ENCODE assay signal across 20 cellular contexts in genomic region chr7:35258125-35258890, GRCh38. TPM values are rescaled to one million over a fixed set of nuclear protein-coding genes. Genes with fewer than 3 reads are reported as not detected.
DNase-seq lines count a peak whose midpoint lies in the region; ATAC-seq and TF ChIP-seq lines count a peak whose summit lies in the region.
"Had no signal": no experiment of that assay in that cellular context is flagged by ENCODE, and none has a peak within 500 bp of the region (broad histone marks: within the 10 kb centered on the region; RNA-seq: fewer than 3 reads in every experiment).

No MANE protein-coding gene starts in this region.

- H3K36me3 ChIP-seq in iPS-15b (ENCODE audit: control insufficient read depth, insufficient read depth, low read length) (no peaks in the 10 kb centered on the region), trophoblast cell (ENCODE audit: control insufficient read depth in 1 of 2, insufficient read depth in 2 of 2, low read length in 2 of 2) (no peaks in the 10 kb centered on the region)
- H3K36me3 ChIP-seq: breast epithelium, gastrocnemius medialis had no signal

- H2BK120ac ChIP-seq in trophoblast cell (ENCODE audit: insufficient read depth, low read length, poor library complexity) = no peak overlapping the region

- H3K9me3 Mint-ChIP-seq in activated T-cell treated with anti-CD3 and anti-CD28 coated beads, Interleukin-2, amount 50 U/mL, for 24 hours = peaks cover 3% of the 10 kb centered on the region
- H3K9me3 Mint-ChIP-seq in activated T-cell treated with anti-CD3 and anti-CD28 coated beads, Interleukin-2, amount 50 U/mL, for 4 hours = no peaks in the 10 kb centered on the region
- peaks cover 6% of the 10 kb centered on the region for H3K9me3 Mint-ChIP-seq in activated T-helper 1 cell treated with anti-CD3 and anti-CD28 coated beads, Interleukin-12 subunit alpha, Interleukin-12 subunit beta, Interleukin-2, Interleukin-4 antibody, amounts not matched to agents 30 ng/mL and 10 ng/mL and 1 ng/mL, durations not matched to agents 14 hours and 24 hours and 36 hours

- peaks cover 11% of the 10 kb centered on the region for H3K79me1 ChIP-seq in trophoblast cell (ENCODE audit: low read length)

- DNase-seq in activated T-cell treated with anti-CD3 and anti-CD28 coated beads, Interleukin-2, amount 50 U/mL, for 24 hours = no peak
- DNase-seq in activated T-cell treated with anti-CD3 and anti-CD28 coated beads, Interleukin-2, amount 50 U/mL, for 4 hours = no peak
- no peak for DNase-seq in activated T-helper 1 cell treated with anti-CD3 and anti-CD28 coated beads, Interleukin-12 subunit alpha, Interleukin-12 subunit beta, Interleukin-2, Interleukin-4 antibody, amounts not matched to agents 30 ng/mL and 10 ng/mL and 1 ng/mL, durations not matched to agents 14 hours and 24 hours and 36 hours (ENCODE audit: low spot score)
- DNase-seq in trophoblast cell = no peak
- no peak for DNase-seq in hypothalamus (lab: John Stamatoyannopoulos, UW)
- no peak for DNase-seq in lower leg skin (ENCODE audit: low spot score in 2 of 2)
- DNase-seq: activated naive CD4-positive, alpha-beta T cell; CD8-positive, alpha-beta memory T cell; gastrocnemius medialis; HCEC 1CT; kidney glomerular epithelial cell; NCI-H1105 treated with DMSO at 0.1 percent for 48 hours; SHP77 treated with DMSO at 0.1 percent for 48 hours had no signal

- ATAC-seq in activated T-cell treated with anti-CD3 and anti-CD28 coated beads, Interleukin-2, amount 50 U/mL, for 4 hours = no peak
- ATAC-seq in HG03342 (IDR thresholded peaks at IDR 0.05; ENCODE audit: unreplicated experiment) = no peak
- ATAC-seq: gastrocnemius medialis, GM12878 had no signal

- H3K9me3 ChIP-seq in iPS-15b (ENCODE audit: control insufficient read depth, insufficient read depth, low read length) (no peaks in the 10 kb centered on the region), trophoblast cell (ENCODE audit: insufficient read depth, low read depth, low read length) (peaks cover 3% of the 10 kb centered on the region)
- H3K9me3 ChIP-seq: gastrocnemius medialis had no signal

- H3K27me3 ChIP-seq in iPS-15b (ENCODE audit: control insufficient read depth, insufficient read depth, low read length) (peaks cover 99% of the 10 kb centered on the region), trophoblast cell (ENCODE audit: insufficient read depth, low read length) (peaks cover 82% of the 10 kb centered on the region)

- peaks cover 2% of the 10 kb centered on the region for H3K79me2 ChIP-seq in trophoblast cell (ENCODE audit: control insufficient read depth, insufficient read depth, low read length, poor library complexity)

- peaks cover 17% of the 10 kb centered on the region for H3K4me1 Mint-ChIP-seq in activated T-cell treated with anti-CD3 and anti-CD28 coated beads, Interleukin-2, amount 50 U/mL, for 24 hours (ENCODE audit: low read depth)
- H3K4me1 Mint-ChIP-seq in activated T-cell treated with anti-CD3 and anti-CD28 coated beads, Interleukin-2, amount 50 U/mL, for 4 hours (ENCODE audit: low read depth) = peaks cover 6% of the 10 kb centered on the region
- peaks cover 2% of the 10 kb centered on the region for H3K4me1 Mint-ChIP-seq in activated T-helper 1 cell treated with anti-CD3 and anti-CD28 coated beads, Interleukin-12 subunit alpha, Interleukin-12 subunit beta, Interleukin-2, Interleukin-4 antibody, amounts not matched to agents 30 ng/mL and 10 ng/mL and 1 ng/mL, durations not matched to agents 14 hours and 24 hours and 36 hours (ENCODE audit: low read depth)

- intact Hi-C loops in activated T-helper 1 cell treated with anti-CD3 and anti-CD28 coated beads, Interleukin-12 subunit alpha, Interleukin-12 subunit beta, Interleukin-2, Interleukin-4 antibody, amounts not matched to agents 30 ng/mL and 10 ng/mL and 1 ng/mL, durations not matched to agents 14 hours and 24 hours and 36 hours (cut with micrococcal nuclease) = loop anchor here (2.0 kb wide), 1 partner anchor 72 kb away; no protein-coding TSS in a partner anchor
- intact Hi-C loops in lower leg skin (cut with DNase I; ENCODE audit: low total_unique reads) = no loop called here

- no peak overlapping the region for H3K9ac ChIP-seq in iPS-15b (ENCODE audit: low read depth, low read length)
- no peak overlapping the region for H3K9ac ChIP-seq in trophoblast cell (ENCODE audit: low read length)

- no peak overlapping the region for H2BK12ac ChIP-seq in trophoblast cell (ENCODE audit: low read length)

- no peaks in the 10 kb centered on the region for H3K36me3 Mint-ChIP-seq in activated T-cell treated with anti-CD3 and anti-CD28 coated beads, Interleukin-2, amount 50 U/mL, for 24 hours (ENCODE audit: low read depth)
- H3K36me3 Mint-ChIP-seq in activated T-cell treated with anti-CD3 and anti-CD28 coated beads, Interleukin-2, amount 50 U/mL, for 4 hours (ENCODE audit: insufficient read depth) = no peaks in the 10 kb centered on the region
- H3K36me3 Mint-ChIP-seq in activated T-helper 1 cell treated with anti-CD3 and anti-CD28 coated beads, Interleukin-12 subunit alpha, Interleukin-12 subunit beta, Interleukin-2, Interleukin-4 antibody, amounts not matched to agents 30 ng/mL and 10 ng/mL and 1 ng/mL, durations not matched to agents 14 hours and 24 hours and 36 hours (ENCODE audit: low read depth) = peaks cover 3% of the 10 kb centered on the region
- H3K36me3 Mint-ChIP-seq: CD8-positive, alpha-beta memory T cell had no signal

- H3K27ac Mint-ChIP-seq in activated T-cell treated with anti-CD3 and anti-CD28 coated beads, Interleukin-2, amount 50 U/mL, for 24 hours = peak overlapping the region; percentile 50
- H3K27ac Mint-ChIP-seq in activated T-helper 1 cell treated with anti-CD3 and anti-CD28 coated beads, Interleukin-12 subunit alpha, Interleukin-12 subunit beta, Interleukin-2, Interleukin-4 antibody, amounts not matched to agents 30 ng/mL and 10 ng/mL and 1 ng/mL, durations not matched to agents 14 hours and 24 hours and 36 hours = peak overlapping the region; percentile 84
- H3K27ac Mint-ChIP-seq: CD8-positive, alpha-beta memory T cell had no signal

- H3K27ac ChIP-seq in trophoblast cell (ENCODE audit: low read depth, low read length) = no peak overlapping the region
- H3K27ac ChIP-seq: breast epithelium, gastrocnemius medialis had no signal

- H3K4me3 ChIP-seq in iPS-15b (ENCODE audit: low read depth, low read length) = peak overlapping the region; percentile 52
- no peak overlapping the region for H3K4me3 ChIP-seq in trophoblast cell (ENCODE audit: low read depth, low read length)
- H3K4me3 ChIP-seq in lower leg skin (ENCODE audit: low read depth, poor library complexity, severe bottlenecking) = no peak overlapping the region
- H3K4me3 ChIP-seq: breast epithelium, gastrocnemius medialis, GM12878 had no signal

- no peak overlapping the region for H3K4ac ChIP-seq in trophoblast cell (ENCODE audit: low read depth, low read length)

- H3K4me1 ChIP-seq in iPS-15b (ENCODE audit: control insufficient read depth, insufficient read depth, low read length) = peaks cover 28% of the 10 kb centered on the region
- peaks cover 13 to 35% of the 10 kb centered on the region in 2 experiments for H3K4me1 ChIP-seq in trophoblast cell (ENCODE audit: control insufficient read depth in 1 of 2, insufficient read depth in 2 of 2, low read length in 2 of 2)
- H3K4me1 ChIP-seq: breast epithelium, gastrocnemius medialis had no signal

- H3K4me3 Mint-ChIP-seq in activated T-cell treated with anti-CD3 and anti-CD28 coated beads, Interleukin-2, amount 50 U/mL, for 24 hours = no peak overlapping the region
- no peak overlapping the region for H3K4me3 Mint-ChIP-seq in activated T-cell treated with anti-CD3 and anti-CD28 coated beads, Interleukin-2, amount 50 U/mL, for 4 hours
- H3K4me3 Mint-ChIP-seq in activated T-helper 1 cell treated with anti-CD3 and anti-CD28 coated beads, Interleukin-12 subunit alpha, Interleukin-12 subunit beta, Interleukin-2, Interleukin-4 antibody, amounts not matched to agents 30 ng/mL and 10 ng/mL and 1 ng/mL, durations not matched to agents 14 hours and 24 hours and 36 hours = no peak overlapping the region

- WGBS in trophoblast cell (ENCODE audit: extremely low coverage, insufficient coverage, insufficient read length) = no CpG with 5 or more reads among the region's 50 CpGs
- WGBS in lower leg skin, 2 donors = 7 to 21% methylated on average over 27 to 46 of the region's 50 CpGs

- TF ChIP-seq CTCF in lower leg skin (IDR thresholded peaks at IDR 0.05) = no peak

- no peak overlapping the region for H3K14ac ChIP-seq in trophoblast cell (ENCODE audit: low read length)

- no peak overlapping the region for H3K23ac ChIP-seq in trophoblast cell (ENCODE audit: low read length)

- no peak overlapping the region for H2BK5ac ChIP-seq in trophoblast cell (ENCODE audit: low read depth, low read length, poor library complexity)

- H4K91ac ChIP-seq in trophoblast cell (ENCODE audit: low read depth, low read length) = no peak overlapping the region

- H3K18ac ChIP-seq in trophoblast cell (ENCODE audit: low read length) = no peak overlapping the region

- H2AK5ac ChIP-seq in trophoblast cell (ENCODE audit: low read length) = no peak overlapping the region

- H3K4me2 ChIP-seq in trophoblast cell (ENCODE audit: low read length) = peak overlapping the region; percentile 75

- no peak overlapping the region for H4K8ac ChIP-seq in trophoblast cell (ENCODE audit: low read depth, low read length)

- peaks cover 92% of the 10 kb centered on the region for H3K27me3 Mint-ChIP-seq in activated T-cell treated with anti-CD3 and anti-CD28 coated beads, Interleukin-2, amount 50 U/mL, for 24 hours
- peaks cover 85% of the 10 kb centered on the region for H3K27me3 Mint-ChIP-seq in activated T-cell treated with anti-CD3 and anti-CD28 coated beads, Interleukin-2, amount 50 U/mL, for 4 hours (ENCODE audit: low read depth)
- peaks cover 76% of the 10 kb centered on the region for H3K27me3 Mint-ChIP-seq in activated T-helper 1 cell treated with anti-CD3 and anti-CD28 coated beads, Interleukin-12 subunit alpha, Interleukin-12 subunit beta, Interleukin-2, Interleukin-4 antibody, amounts not matched to agents 30 ng/mL and 10 ng/mL and 1 ng/mL, durations not matched to agents 14 hours and 24 hours and 36 hours (ENCODE audit: insufficient read depth)

- peak overlapping the region; percentile 21 for H2AFZ ChIP-seq in trophoblast cell (ENCODE audit: insufficient read depth, low read length, poor library complexity)

- no peak overlapping the region for H4K12ac ChIP-seq in trophoblast cell (ENCODE audit: low read depth, low read length)

- TF ChIP-seq POLR2A in lower leg skin (IDR thresholded peaks at IDR 0.05) = no peak

RNA-seq across cellular contexts. Expression of gene TBX20, which starts 4.4 kb away (rescaled TPM):
- under 1 TPM in 2 of 3 donors, not detected in 1; 0.14 to 0.28 TPM for total RNA-seq in activated T-cell treated with anti-CD3 and anti-CD28 coated beads, Interleukin-2, amount 50 U/mL, for 4 hours
- 0.15 and 0.23 TPM in 2 replicates for total RNA-seq in activated T-helper 1 cell treated with anti-CD3 and anti-CD28 coated beads, Interleukin-12 subunit alpha, Interleukin-12 subunit beta, Interleukin-2, Interleukin-4 antibody, amounts not matched to agents 30 ng/mL and 10 ng/mL and 1 ng/mL, durations not matched to agents 14 hours and 24 hours and 36 hours
- polyA plus RNA-seq in trophoblast cell (2013) = 8.2 and 8.9 TPM in 2 replicates
- total RNA-seq in lower leg skin = not detected
- total RNA-seq: CD8-positive, alpha-beta memory T cell; endothelial cell of umbilical vein; gastrocnemius medialis; GM12878; myocyte had no signal
- polyA plus RNA-seq: CD8-positive, alpha-beta memory T cell; endothelial cell of umbilical vein; GM12878; thymus had no signal
